In genomic region chr1:21190771-21191170, GRCh38 we compare ENCODE assay signal across 2 cellular contexts.
TF ChIP-seq lines count a peak whose summit lies in the region.

No MANE protein-coding gene starts in this region.

TF ChIP-seq in GM23338, 12 proteins besides CTCF, POLR2A, EP300 and RAD21:
- TF ChIP-seq POLR2AphosphoS5 (IDR thresholded peaks at IDR 0.05; ENCODE audit: low read depth): peak; percentile 65
TF ChIP-seq in GM23338: peak in this region for 1; not testable (repeated sequence) for 11.

TF ChIP-seq in H1, 55 proteins besides CTCF, POLR2A, EP300 and RAD21:
- TF ChIP-seq HDAC6 (IDR thresholded peaks at IDR 0.05; ENCODE audit: low read depth, low read length) (peak; percentile 77), ZNF274 (IDR thresholded peaks at IDR 0.05; ENCODE audit: borderline replicate concordance, extremely low read depth, low read length) (peak; percentile 73), TCF12 (IDR thresholded peaks at IDR 0.05; ENCODE audit: low read depth, low read length) (peak; percentile 81; the same call in 1 of the 2 replicates), RXRA (IDR thresholded peaks at IDR 0.05; ENCODE audit: insufficient read depth, low read depth, low read length) (0 out of 2 replicates have a peak, but pooled peaks have one; percentile 51), RNF2 (IDR thresholded peaks at IDR 0.05; ENCODE audit: borderline replicate concordance, low read depth, low read length, missing control alignments, poor library complexity, severe bottlenecking) (peak; percentile 62), POLR2AphosphoS5 (IDR thresholded peaks at IDR 0.05; ENCODE audit: low read depth, low read length) (peak; percentile 94)
